In genomic region chr17:41705271-41705991, GRCh38 we compare ENCODE assay signal across 12 cellular contexts. TPM values are rescaled to one million over a fixed set of nuclear protein-coding genes. Genes with fewer than 3 reads are reported as not detected.
DNase-seq lines count a peak whose midpoint lies in the region; ATAC-seq, FAIRE-seq and TF ChIP-seq lines count a peak whose summit lies in the region.
"Had no signal": no experiment of that assay in that cellular context is flagged by ENCODE, and none has a peak within 500 bp of the region (broad histone marks: within the 10 kb centered on the region; RNA-seq: fewer than 3 reads in every experiment).

No MANE protein-coding gene starts in this region.

- no peak overlapping the region for H4K91ac ChIP-seq in H1 (replicated peaks; ENCODE audit: insufficient read length, low read length)

- no peak overlapping the region for H2BK20ac ChIP-seq in H1 (ENCODE audit: low read length)

- H3K4me1 ChIP-seq in H1 (replicated peaks in 1 of 4; ENCODE audit: control insufficient read depth in 3 of 4, insufficient read depth in 4 of 4, low read length in 3 of 4), result peaks cover 6 to 18% (median 10%) of the 10 kb centered on the region in 4 experiments
- H3K4me1 ChIP-seq: transverse colon had no signal

- H3K4me2 ChIP-seq in H1 (ENCODE audit: insufficient read depth in 1 of 2, low read depth in 2 of 2, low read length in 2 of 2), result peak overlapping the region; percentile 43 to 49; a peak in 3 of 4 replicates

- TF ChIP-seq EP300 in H1 (IDR thresholded peaks at IDR 0.05; ENCODE audit: borderline replicate concordance in 1 of 2, low read depth in 2 of 2, low read length in 2 of 2), result no peak

- peaks cover 3% of the 10 kb centered on the region for H3K9me3 Mint-ChIP-seq in nephron progenitor cell
- peaks cover 0 to 4% of the 10 kb centered on the region in 2 donors for H3K9me3 Mint-ChIP-seq in stimulated activated naive B cell treated with anti-CD40 and anti-IgM and Interleukin-4, amounts not matched to agents 10 μg/mL and 1 μg/mL and 100 μg/mL, for 72 hours
- no peaks in the 10 kb centered on the region for H3K9me3 Mint-ChIP-seq in activated T-cell treated with anti-CD3 and anti-CD28 coated beads, Interleukin-2, amount 50 U/mL, for 72 hours

- H3K23ac ChIP-seq in H1 (ENCODE audit: insufficient read length), result no peak overlapping the region

- H3K4me1 Mint-ChIP-seq in nephron progenitor cell, result peaks cover 14% of the 10 kb centered on the region
- H3K4me1 Mint-ChIP-seq in stimulated activated naive B cell treated with anti-CD40 and anti-IgM and Interleukin-4, amounts not matched to agents 10 μg/mL and 1 μg/mL and 100 μg/mL, for 72 hours, result peaks cover 0 to 1% of the 10 kb centered on the region in 2 donors
- H3K4me1 Mint-ChIP-seq in activated T-cell treated with anti-CD3 and anti-CD28 coated beads, Interleukin-2, amount 50 U/mL, for 72 hours (ENCODE audit: low read depth), result peaks cover 1% of the 10 kb centered on the region

- no peak overlapping the region for H3K9ac ChIP-seq in H1 (replicated peaks in 1 of 4; ENCODE audit: extremely low read depth in 1 of 4, low read depth in 3 of 4, low read length in 3 of 4)

- TF ChIP-seq POLR2A in H1 (IDR thresholded peaks at IDR 0.05; ENCODE audit: control extremely low read depth in 1 of 2, low read depth in 2 of 2, low read length in 2 of 2), result no peak

- H3K27ac Mint-ChIP-seq in nephron progenitor cell, result peak overlapping the region; percentile 52
- no peak overlapping the region for H3K27ac Mint-ChIP-seq in stimulated activated naive B cell treated with anti-CD40 and anti-IgM and Interleukin-4, amounts not matched to agents 10 μg/mL and 1 μg/mL and 100 μg/mL, for 72 hours
- no peak overlapping the region for H3K27ac Mint-ChIP-seq in activated T-cell treated with anti-CD3 and anti-CD28 coated beads, Interleukin-2, amount 50 U/mL, for 72 hours

- POLR2A ChIA-PET in H1 (lab: Charles Lee; ENCODE audit: partially characterized antibody), result interaction anchor here (0.7 to 22.1 kb wide), 10 partner anchors 10 to 1611 kb away, joined by 3 to 378 read pairs (median 4); partner anchors contain the start of genes EIF1 and HAP1

- H4K5ac ChIP-seq in H1 (ENCODE audit: insufficient read length, low read depth, low read length), result no peak overlapping the region

- DNase-seq in AG08395 (ENCODE audit: low spot score), result peak; percentile 71
- peak; percentile 52 for DNase-seq in M059J (ENCODE audit: low read depth)
- DNase-seq in H1 (ENCODE audit: low read depth in 1 of 2, low spot score in 2 of 2), result peak; percentile 57 to 58
- DNase-seq in nephron progenitor cell, result no peak
- no peak for DNase-seq in stimulated activated naive B cell treated with anti-CD40 and anti-IgM and Interleukin-4, amounts not matched to agents 10 μg/mL and 1 μg/mL and 100 μg/mL, for 72 hours
- no peak for DNase-seq in posterior cingulate gyrus
- no peak for DNase-seq in activated T-cell treated with anti-CD3 and anti-CD28 coated beads, Interleukin-2, amount 50 U/mL, for 72 hours
- DNase-seq: NCI-H526 treated with DMSO at 0.1 percent for 48 hours, transverse colon had no signal

- peaks cover 2 to 5% of the 10 kb centered on the region in 2 experiments for H4K20me1 ChIP-seq in H1 (replicated peaks in 1 of 2; ENCODE audit: control insufficient read depth in 1 of 2, insufficient read depth in 2 of 2, low read length in 2 of 2)

- no peak overlapping the region for H2AK5ac ChIP-seq in H1 (ENCODE audit: low read depth, low read length)

- H2AFZ ChIP-seq in H1 (ENCODE audit: low read length), result no peak overlapping the region

- CTCF ChIA-PET in H1 (lab: Charles Lee; ENCODE audit: partially characterized antibody), result interaction anchor here (0.8 to 4.0 kb wide), 10 partner anchors 10 to 607 kb away, joined by 3 to 26 read pairs (median 4); no protein-coding TSS in a partner anchor

- no peak overlapping the region for H4K8ac ChIP-seq in H1 (ENCODE audit: extremely low read depth, insufficient read depth, low read length)

- TF ChIP-seq CTCF in H1 (IDR thresholded peaks at IDR 0.05; ENCODE audit: control extremely low read depth in 1 of 3, insufficient read depth in 1 of 3, low read depth in 1 of 3, low read length in 3 of 3), result no peak
- no peak for TF ChIP-seq CTCF in nephron progenitor cell (IDR thresholded peaks at IDR 0.05)

- H3K27ac ChIP-seq in H1 (ENCODE audit: low read depth, low read length), result no peak overlapping the region
- H3K27ac ChIP-seq: transverse colon had no signal

- no peak overlapping the region for H2BK120ac ChIP-seq in H1 (replicated peaks; ENCODE audit: low read depth, low read length)

- H3K4me3 ChIP-seq in H1 (ENCODE audit: extremely low read depth in 1 of 4, insufficient read depth in 2 of 4, low read depth in 3 of 4, low read length in 4 of 4), result peak overlapping the region in 1 of 4 experiments; percentile 2; a peak in 2 of 8 replicates
- H3K4me3 ChIP-seq: transverse colon had no signal

- FAIRE-seq in H1 (lab: Jason Lieb, UNC), result peak; percentile 90

- H3K36me3 Mint-ChIP-seq in nephron progenitor cell (ENCODE audit: low read depth), result no peaks in the 10 kb centered on the region
- no peaks in the 10 kb centered on the region for H3K36me3 Mint-ChIP-seq in stimulated activated naive B cell treated with anti-CD40 and anti-IgM and Interleukin-4, amounts not matched to agents 10 μg/mL and 1 μg/mL and 100 μg/mL, for 72 hours
- H3K36me3 Mint-ChIP-seq in activated T-cell treated with anti-CD3 and anti-CD28 coated beads, Interleukin-2, amount 50 U/mL, for 72 hours (ENCODE audit: insufficient read depth in 2 of 2), result no peaks in the 10 kb centered on the region

- H3K4me3 Mint-ChIP-seq in nephron progenitor cell, result peak overlapping the region; percentile 17
- no peak overlapping the region for H3K4me3 Mint-ChIP-seq in stimulated activated naive B cell treated with anti-CD40 and anti-IgM and Interleukin-4, amounts not matched to agents 10 μg/mL and 1 μg/mL and 100 μg/mL, for 72 hours
- H3K4me3 Mint-ChIP-seq in activated T-cell treated with anti-CD3 and anti-CD28 coated beads, Interleukin-2, amount 50 U/mL, for 72 hours, result no peak overlapping the region

- H3K14ac ChIP-seq in H1 (ENCODE audit: insufficient read length), result no peak overlapping the region

- no peaks in the 10 kb centered on the region; the same call in 1 of the 2 replicates for H3K23me2 ChIP-seq in H1 (ENCODE audit: low read depth, low read length)

- peaks cover 31% of the 10 kb centered on the region for H3K27me3 Mint-ChIP-seq in nephron progenitor cell (ENCODE audit: low read depth, poor library complexity)
- peaks cover 13 to 19% of the 10 kb centered on the region in 2 donors for H3K27me3 Mint-ChIP-seq in stimulated activated naive B cell treated with anti-CD40 and anti-IgM and Interleukin-4, amounts not matched to agents 10 μg/mL and 1 μg/mL and 100 μg/mL, for 72 hours
- peaks cover 1% of the 10 kb centered on the region for H3K27me3 Mint-ChIP-seq in activated T-cell treated with anti-CD3 and anti-CD28 coated beads, Interleukin-2, amount 50 U/mL, for 72 hours (ENCODE audit: low read depth)

- no peak for ATAC-seq in stimulated activated naive B cell treated with anti-CD40 and anti-IgM and Interleukin-4, amounts not matched to agents 10 μg/mL and 1 μg/mL and 100 μg/mL, for 72 hours (replicated peaks)
- ATAC-seq in HG03571 (IDR thresholded peaks at IDR 0.05; ENCODE audit: unreplicated experiment), result no peak
- ATAC-seq in activated T-cell treated with anti-CD3 and anti-CD28 coated beads, Interleukin-2, amount 50 U/mL, for 72 hours (replicated peaks in 1 of 2), result no peak

- no peak overlapping the region for H2BK12ac ChIP-seq in H1 (ENCODE audit: low read depth, low read length)

- 19% methylated on average over 13 of the region's 13 CpGs; no CpG with 5 or more reads in 1 of the 2 experiments for WGBS in H1 (ENCODE audit: extremely low coverage in 1 of 2, insufficient coverage in 1 of 2, insufficient read length in 1 of 2, insufficient replicate concordance in 2 of 2, low coverage in 1 of 2, low lambda C conversion rate in 2 of 2, missing lambda C conversion rate in 1 of 2), 2 experiments

- H3K27me3 ChIP-seq in H1 (replicated peaks in 1 of 4; ENCODE audit: control insufficient read depth in 3 of 4, extremely low read depth in 1 of 4, insufficient read depth in 3 of 4, low read length in 3 of 4), result peaks cover 8 to 61% (median 52%) of the 10 kb centered on the region in 4 experiments
- H3K27me3 ChIP-seq: transverse colon had no signal

- no peak overlapping the region for H2BK5ac ChIP-seq in H1 (ENCODE audit: low read depth, low read length)

- H3K79me1 ChIP-seq in H1 (ENCODE audit: low read depth, low read length), result no peaks in the 10 kb centered on the region

- no peak for TF ChIP-seq RAD21 in H1 (IDR thresholded peaks at IDR 0.05 in 1 of 2, conservative IDR thresholded peaks at IDR 0.05 in 1 of 2; ENCODE audit: low read depth in 2 of 2, low read length in 2 of 2)

- no peak overlapping the region for H3K56ac ChIP-seq in H1 (replicated peaks; ENCODE audit: insufficient read length, low read depth, low read length)

- intact Hi-C loops in posterior cingulate gyrus (cut with DNase I), result no loop called here

- no peaks in the 10 kb centered on the region for H3K79me2 ChIP-seq in H1 (ENCODE audit: control insufficient read depth in 1 of 2, insufficient read depth in 2 of 2, low read length in 2 of 2)

- H3K9me3 ChIP-seq in H1 (ENCODE audit: insufficient read depth in 2 of 2, low read depth in 1 of 2, low read length in 1 of 2), result peaks cover 2 to 3% of the 10 kb centered on the region in 2 experiments; a peak in 2 of 4 replicates
- H3K9me3 ChIP-seq: transverse colon had no signal

- H2BK15ac ChIP-seq in H1 (ENCODE audit: low read length), result no peak overlapping the region

- H3K18ac ChIP-seq in H1 (ENCODE audit: extremely low read depth, low read length), result no peak overlapping the region

- no peaks in the 10 kb centered on the region for H3K36me3 ChIP-seq in H1 (ENCODE audit: control insufficient read depth in 2 of 4, insufficient read depth in 4 of 4, low read length in 3 of 4)
- H3K36me3 ChIP-seq: transverse colon had no signal

- no peak overlapping the region for H3K4ac ChIP-seq in H1 (replicated peaks; ENCODE audit: insufficient read length, low read depth, low read length)

RNA-seq across cellular contexts. Expression of gene GAST, which starts 6.7 kb away (rescaled TPM):
- total RNA-seq in M059J (2014; rRNA removed; shearing (Covaris generic)), result not detected in 2 replicates
- total RNA-seq in H1 (2021; fragmentation: NEBNext Ultra II Directional; extraction: Animal tissue kit (Norgen Biotek cat#: 25700)), result not detected in 2 replicates
- polyA plus RNA-seq in H1 (2011; rRNA removed), result not detected in 2 replicates
- not detected for polyA plus RNA-seq in H1 (2011; cell fraction: cytosol; rRNA removed)
- not detected for polyA plus RNA-seq in H1 (2011; cell fraction: nucleus; rRNA removed)
- polyA plus RNA-seq in H1 (2012, experiment 1 of 2), result not detected in 4 replicates
- polyA plus RNA-seq in H1 (2012, experiment 2 of 2), result not detected
- not detected for polyA plus RNA-seq in H1 (2013, experiment 1 of 2)
- not detected for polyA plus RNA-seq in H1 (2013, experiment 2 of 2)
- polyA minus RNA-seq in H1 (2011; rRNA and poly(A)+ RNA removed), result not detected in 2 replicates
- not detected for polyA minus RNA-seq in H1 (2011; cell fraction: cytosol; rRNA and poly(A)+ RNA removed)
- not detected for polyA minus RNA-seq in H1 (2011; cell fraction: nucleus; rRNA and poly(A)+ RNA removed)
- total RNA-seq in activated T-cell treated with anti-CD3 and anti-CD28 coated beads, Interleukin-2, amount 50 U/mL, for 72 hours, result not detected
- total RNA-seq: epithelial cell of proximal tubule, G401, transverse colon had no signal

RNA-seq across cellular contexts. Expression of gene EIF1, which starts 16.7 kb away (rescaled TPM):
- 54.4 and 64.1 TPM in 2 replicates for total RNA-seq in M059J (2014; rRNA removed; shearing (Covaris generic))
- total RNA-seq in H1 (2021; fragmentation: NEBNext Ultra II Directional; extraction: Animal tissue kit (Norgen Biotek cat#: 25700)), result 528 and 539 TPM in 2 replicates
- 89.3 and 175 TPM in 2 replicates for polyA plus RNA-seq in H1 (2011; rRNA removed)
- 105 TPM for polyA plus RNA-seq in H1 (2011; cell fraction: cytosol; rRNA removed)
- 101 TPM for polyA plus RNA-seq in H1 (2011; cell fraction: nucleus; rRNA removed)
- 476 to 568 TPM (median 517 TPM) in 4 replicates for polyA plus RNA-seq in H1 (2012, experiment 1 of 2)
- polyA plus RNA-seq in H1 (2012, experiment 2 of 2), result 186 TPM
- 266 TPM for polyA plus RNA-seq in H1 (2013, experiment 1 of 2)
- polyA plus RNA-seq in H1 (2013, experiment 2 of 2), result 257 TPM
- 91.0 and 95.7 TPM in 2 replicates for polyA minus RNA-seq in H1 (2011; rRNA and poly(A)+ RNA removed)
- polyA minus RNA-seq in H1 (2011; cell fraction: cytosol; rRNA and poly(A)+ RNA removed), result 120 TPM
- 121 TPM for polyA minus RNA-seq in H1 (2011; cell fraction: nucleus; rRNA and poly(A)+ RNA removed)
- 1,000 to 10,000 TPM; 2,404 to 2,458 TPM for total RNA-seq in activated T-cell treated with anti-CD3 and anti-CD28 coated beads, Interleukin-2, amount 50 U/mL, for 72 hours

RNA-seq across cellular contexts. Expression of gene HAP1, which starts 29.0 kb away (rescaled TPM):
- 0.05 and 0.07 TPM in 2 replicates for total RNA-seq in M059J (2014; rRNA removed; shearing (Covaris generic))
- 3.6 and 3.8 TPM in 2 replicates for total RNA-seq in H1 (2021; fragmentation: NEBNext Ultra II Directional; extraction: Animal tissue kit (Norgen Biotek cat#: 25700))
- 2.3 and 3.4 TPM in 2 replicates for polyA plus RNA-seq in H1 (2011; rRNA removed)
- 2.9 TPM for polyA plus RNA-seq in H1 (2011; cell fraction: cytosol; rRNA removed)
- 10.6 TPM for polyA plus RNA-seq in H1 (2011; cell fraction: nucleus; rRNA removed)
- 2.4 to 3.6 TPM (median 2.8 TPM) in 4 replicates for polyA plus RNA-seq in H1 (2012, experiment 1 of 2)
- 1.9 TPM for polyA plus RNA-seq in H1 (2012, experiment 2 of 2)
- 1.8 TPM for polyA plus RNA-seq in H1 (2013, experiment 1 of 2)
- polyA plus RNA-seq in H1 (2013, experiment 2 of 2), result 1.5 TPM
- polyA minus RNA-seq in H1 (2011; rRNA and poly(A)+ RNA removed), result 0.80 and 1.3 TPM in 2 replicates
- polyA minus RNA-seq in H1 (2011; cell fraction: cytosol; rRNA and poly(A)+ RNA removed), result 0.66 TPM
- 2.6 TPM for polyA minus RNA-seq in H1 (2011; cell fraction: nucleus; rRNA and poly(A)+ RNA removed)
- under 1 TPM; 0.17 to 0.21 TPM for total RNA-seq in activated T-cell treated with anti-CD3 and anti-CD28 coated beads, Interleukin-2, amount 50 U/mL, for 72 hours

Comparison
In these comparisons a context has a peak if more than half of its experiments do, and no peak if none do; other contexts are left out.
1. DNase-seq: peak in AG08395 (single experiment), M059J (single experiment) and H1 (2 of 2); none in nephron progenitor cell (single experiment), stimulated activated naive B cell treated with anti-CD40 and anti-IgM and Interleukin-4, amounts not matched to agents 10 μg/mL and 1 μg/mL and 100 μg/mL, for 72 hours (single experiment), posterior cingulate gyrus (0 of 10) and activated T-cell treated with anti-CD3 and anti-CD28 coated beads, Interleukin-2, amount 50 U/mL, for 72 hours (0 of 2).